31 cellular contexts compared by ENCODE assay signal in genomic region chr13:45107539-45107938, GRCh38.
"Had no signal": no experiment of that assay in that cellular context is flagged by ENCODE, and none has a peak within 500 bp of the region (broad histone marks: within the 10 kb centered on the region; RNA-seq: fewer than 3 reads in every experiment).

No MANE protein-coding gene starts in this region.

- H3K9me3 Mint-ChIP-seq: activated CD8-positive, alpha-beta T cell treated with anti-CD3 and anti-CD28 coated beads for 36 hours; activated naive CD4-positive, alpha-beta T cell treated with anti-CD3 and anti-CD28 coated beads for 36 hours; activated naive CD4-positive, alpha-beta T cell treated with anti-CD3 and anti-CD28 coated beads, Interleukin-2, amount 50 U/mL, for 24 hours; activated naive CD8-positive, alpha-beta T cell treated with anti-CD3 and anti-CD28 coated beads for 36 hours; activated naive CD8-positive, alpha-beta T cell treated with anti-CD3 and anti-CD28 coated beads, Interleukin-2, amount 50 U/mL, for 24 hours; activated T-cell treated with anti-CD3 and anti-CD28 coated beads, Interleukin-2, amount 50 U/mL, for 4 hours; activated T-helper 17 cell treated with anti-CD3 and anti-CD28 coated beads, Interleukin-2, amount 50 U/mL, for 72 hours; dendritic cell treated with granulocyte-macrophage colony-stimulating factor and Interleukin-4, amounts not matched to agents 40 ng/mL and 50 ng/mL, for 4 days; effector memory CD8-positive, alpha-beta T cell had no signal

- H3K36me3 Mint-ChIP-seq: activated naive CD4-positive, alpha-beta T cell treated with anti-CD3 and anti-CD28 coated beads, Interleukin-2, amount 50 U/mL, for 24 hours; activated naive CD8-positive, alpha-beta T cell treated with anti-CD3 and anti-CD28 coated beads for 36 hours; brain had no signal

- H3K27me3 ChIP-seq: ascending aorta, breast epithelium, cardiac muscle cell, dorsolateral prefrontal cortex, foreskin keratinocyte, gastrocnemius medialis had no signal

- H3K27ac Mint-ChIP-seq: activated CD8-positive, alpha-beta T cell treated with anti-CD3 and anti-CD28 coated beads for 36 hours; activated naive CD4-positive, alpha-beta T cell treated with anti-CD3 and anti-CD28 coated beads for 36 hours; activated naive CD4-positive, alpha-beta T cell treated with anti-CD3 and anti-CD28 coated beads, Interleukin-2, amount 50 U/mL, for 24 hours; activated naive CD8-positive, alpha-beta T cell treated with anti-CD3 and anti-CD28 coated beads, Interleukin-2, amount 50 U/mL, for 24 hours; activated T-helper 17 cell treated with anti-CD3 and anti-CD28 coated beads, Interleukin-2, amount 50 U/mL, for 72 hours; brain; dendritic cell treated with granulocyte-macrophage colony-stimulating factor and Interleukin-4, amounts not matched to agents 40 ng/mL and 50 ng/mL, for 4 days; effector memory CD8-positive, alpha-beta T cell had no signal

- H3K4me1 Mint-ChIP-seq: activated T-helper 17 cell treated with anti-CD3 and anti-CD28 coated beads, Interleukin-2, amount 50 U/mL, for 72 hours had no signal

- H3K36me3 ChIP-seq: ascending aorta, breast epithelium, cardiac muscle cell, esophagus muscularis mucosa, gastrocnemius medialis, heart left ventricle had no signal

- DNase-seq: activated CD4-positive, alpha-beta T cell treated with anti-CD3 and anti-CD28 coated beads for 1 hour; activated CD4-positive, alpha-beta T cell treated with anti-CD3 and anti-CD28 coated beads for 48 hours; activated CD4-positive, alpha-beta T cell treated with anti-CD3 and anti-CD28 coated beads, Interleukin-2, amount 50 U/mL, for 1 hour; activated CD4-positive, alpha-beta T cell treated with anti-CD3 and anti-CD28 coated beads, Interleukin-2, amount 50 U/mL, for 48 hours; activated CD8-positive, alpha-beta memory T cell treated with anti-CD3 and anti-CD28 coated beads for 24 hours; activated CD8-positive, alpha-beta T cell treated with anti-CD3 and anti-CD28 coated beads for 36 hours; activated effector memory CD4-positive, alpha-beta T cell treated with Interleukin-2 at 50 U/mL for 16 hours; activated naive CD4-positive, alpha-beta T cell treated with anti-CD3 and anti-CD28 coated beads for 36 hours; activated naive CD8-positive, alpha-beta T cell treated with anti-CD3 and anti-CD28 coated beads for 36 hours; activated naive CD8-positive, alpha-beta T cell treated with anti-CD3 and anti-CD28 coated beads, Interleukin-2, amount 50 U/mL, for 24 hours; activated T-cell treated with anti-CD3 and anti-CD28 coated beads, Interleukin-2, amount 50 U/mL, for 4 hours; central memory CD4-positive, alpha-beta T cell; cerebellar nuclear complex; dorsolateral prefrontal cortex; effector CD4-positive, alpha-beta T cell; effector memory CD8-positive, alpha-beta T cell; erythroblast; foreskin keratinocyte; gastrocnemius medialis; glutamatergic neuron; heart left ventricle; T-helper 2 cell had no signal

- ATAC-seq: activated CD8-positive, alpha-beta T cell treated with anti-CD3 and anti-CD28 coated beads for 36 hours; activated naive CD8-positive, alpha-beta T cell treated with anti-CD3 and anti-CD28 coated beads, Interleukin-2, amount 50 U/mL, for 24 hours; activated T-cell treated with anti-CD3 and anti-CD28 coated beads, Interleukin-2, amount 50 U/mL, for 4 hours; activated T-helper 17 cell treated with anti-CD3 and anti-CD28 coated beads, Interleukin-2, amount 50 U/mL, for 72 hours; effector memory CD8-positive, alpha-beta T cell; foreskin keratinocyte; gastrocnemius medialis; heart left ventricle had no signal

- H3K4me3 Mint-ChIP-seq: activated CD8-positive, alpha-beta T cell treated with anti-CD3 and anti-CD28 coated beads for 36 hours; activated naive CD4-positive, alpha-beta T cell treated with anti-CD3 and anti-CD28 coated beads for 36 hours; activated naive CD4-positive, alpha-beta T cell treated with anti-CD3 and anti-CD28 coated beads, Interleukin-2, amount 50 U/mL, for 24 hours; activated naive CD8-positive, alpha-beta T cell treated with anti-CD3 and anti-CD28 coated beads, Interleukin-2, amount 50 U/mL, for 24 hours; activated T-cell treated with anti-CD3 and anti-CD28 coated beads, Interleukin-2, amount 50 U/mL, for 4 hours; activated T-helper 17 cell treated with anti-CD3 and anti-CD28 coated beads, Interleukin-2, amount 50 U/mL, for 72 hours; brain; dendritic cell treated with granulocyte-macrophage colony-stimulating factor and Interleukin-4, amounts not matched to agents 40 ng/mL and 50 ng/mL, for 4 days; effector memory CD8-positive, alpha-beta T cell had no signal

- H3K9me3 ChIP-seq: ascending aorta, breast epithelium, esophagus muscularis mucosa, gastrocnemius medialis, heart left ventricle had no signal

- H3K4me1 ChIP-seq: ascending aorta, breast epithelium, esophagus muscularis mucosa, foreskin keratinocyte, gastrocnemius medialis, heart left ventricle had no signal

- H3K4me3 ChIP-seq: ascending aorta, breast epithelium, cardiac muscle cell, coronary artery, dorsolateral prefrontal cortex, esophagus muscularis mucosa, gastrocnemius medialis, heart left ventricle had no signal

- H3K27ac ChIP-seq: ascending aorta, breast epithelium, cardiac muscle cell, coronary artery, dorsolateral prefrontal cortex, esophagus muscularis mucosa, foreskin keratinocyte, gastrocnemius medialis, heart left ventricle had no signal
